Comparison of ENCODE assay signal across 11 cellular contexts in genomic region chr11:1830500-1831223, GRCh38. TPM values are rescaled to one million over a fixed set of nuclear protein-coding genes. Genes with fewer than 3 reads are reported as not detected.
DNase-seq lines count a peak whose midpoint lies in the region; ATAC-seq and TF ChIP-seq lines count a peak whose summit lies in the region.
"Had no signal": no experiment of that assay in that cellular context is flagged by ENCODE, and none has a peak within 500 bp of the region (broad histone marks: within the 10 kb centered on the region; RNA-seq: fewer than 3 reads in every experiment).

No MANE protein-coding gene starts in this region.

- no peaks in the 10 kb centered on the region for H3K36me3 Mint-ChIP-seq in CD8-positive, alpha-beta T cell
- no peaks in the 10 kb centered on the region for H3K36me3 Mint-ChIP-seq in activated naive CD4-positive, alpha-beta T cell treated with anti-CD3 and anti-CD28 coated beads, Interleukin-2, amount 10 ng/mL, durations not matched to agents 7 days and 5 days

- no peak overlapping the region for H3K27ac Mint-ChIP-seq in CD8-positive, alpha-beta T cell
- no peak overlapping the region for H3K27ac Mint-ChIP-seq in activated naive CD4-positive, alpha-beta T cell treated with anti-CD3 and anti-CD28 coated beads, Interleukin-2, amount 10 ng/mL, durations not matched to agents 7 days and 5 days
- H3K27ac Mint-ChIP-seq: activated T-cell treated with anti-CD3 and anti-CD28 coated beads, Interleukin-2, amount 50 U/mL, for 24 hours had no signal

- no peak overlapping the region for H3K4me3 Mint-ChIP-seq in CD8-positive, alpha-beta T cell
- H3K4me3 Mint-ChIP-seq in activated naive CD4-positive, alpha-beta T cell treated with anti-CD3 and anti-CD28 coated beads, Interleukin-2, amount 10 ng/mL, durations not matched to agents 7 days and 5 days: no peak overlapping the region
- H3K4me3 Mint-ChIP-seq: activated T-cell treated with anti-CD3 and anti-CD28 coated beads, Interleukin-2, amount 50 U/mL, for 24 hours had no signal

- H3K27me3 Mint-ChIP-seq in CD8-positive, alpha-beta T cell (ENCODE audit: low read depth): peaks cover 2% of the 10 kb centered on the region
- H3K27me3 Mint-ChIP-seq in activated naive CD4-positive, alpha-beta T cell treated with anti-CD3 and anti-CD28 coated beads, Interleukin-2, amount 10 ng/mL, durations not matched to agents 7 days and 5 days: peaks cover 63% of the 10 kb centered on the region

- intact Hi-C loops in PC-9 (cut with micrococcal nuclease; ENCODE audit: unreplicated experiment): no loop called here
- intact Hi-C loops in CD8-positive, alpha-beta T cell (cut with DNase I, micrococcal nuclease): no loop called here

- H3K9me3 ChIP-seq in PC-9 (ENCODE audit: insufficient read depth, low read depth): no peaks in the 10 kb centered on the region
- no peaks in the 10 kb centered on the region for H3K9me3 ChIP-seq in suprapubic skin
- H3K9me3 ChIP-seq in CD8-positive, alpha-beta T cell (ENCODE audit: low read length): no peaks in the 10 kb centered on the region
- H3K9me3 ChIP-seq: ovary had no signal

- no peak for TF ChIP-seq POLR2A in suprapubic skin (IDR thresholded peaks at IDR 0.05)

- H3K4me3 ChIP-seq in PC-9 (no peak overlapping the region), suprapubic skin (no peak overlapping the region)
- H3K4me3 ChIP-seq in CD8-positive, alpha-beta T cell (ENCODE audit: low read depth, low read length): no peak overlapping the region
- H3K4me3 ChIP-seq: ovary had no signal

- ATAC-seq in CD8-positive, alpha-beta T cell: no peak
- ATAC-seq in GM19463 (IDR thresholded peaks at IDR 0.05; ENCODE audit: unreplicated experiment): no peak

- no peaks in the 10 kb centered on the region for H3K36me3 ChIP-seq in PC-9 (ENCODE audit: low read depth)
- no peaks in the 10 kb centered on the region for H3K36me3 ChIP-seq in suprapubic skin
- H3K36me3 ChIP-seq in CD8-positive, alpha-beta T cell (ENCODE audit: insufficient read depth, low read length): no peaks in the 10 kb centered on the region
- H3K36me3 ChIP-seq: ovary had no signal

- H3K9me3 Mint-ChIP-seq in CD8-positive, alpha-beta T cell: no peaks in the 10 kb centered on the region
- H3K9me3 Mint-ChIP-seq in activated naive CD4-positive, alpha-beta T cell treated with anti-CD3 and anti-CD28 coated beads, Interleukin-2, amount 10 ng/mL, durations not matched to agents 7 days and 5 days: no peaks in the 10 kb centered on the region
- H3K9me3 Mint-ChIP-seq: activated T-cell treated with anti-CD3 and anti-CD28 coated beads, Interleukin-2, amount 50 U/mL, for 24 hours had no signal

- H2AFZ ChIP-seq in PC-9: no peak overlapping the region

- TF ChIP-seq EP300 in suprapubic skin (IDR thresholded peaks at IDR 0.05): no peak

- no peaks in the 10 kb centered on the region; the same call in 1 of the 2 replicates for H3F3A ChIP-seq in PC-9 (ENCODE audit: insufficient read depth, low read depth)

- no peaks in the 10 kb centered on the region for H3K79me2 ChIP-seq in PC-9 (ENCODE audit: low read depth)

- H3K27me3 ChIP-seq in PC-9 (ENCODE audit: insufficient read depth, low read depth) (no peaks in the 10 kb centered on the region), suprapubic skin (no peaks in the 10 kb centered on the region)
- H3K27me3 ChIP-seq in CD8-positive, alpha-beta T cell (ENCODE audit: insufficient read depth, low read length): no peaks in the 10 kb centered on the region
- H3K27me3 ChIP-seq: ovary had no signal

- DNase-seq in NCI-H2196 (lab: John Stamatoyannopoulos, UW; ENCODE audit: unreplicated experiment) (peak; percentile 10), NCI-H2196 treated with DMSO at 0.1 percent for 48 hours (lab: John Stamatoyannopoulos, UW; ENCODE audit: unreplicated experiment) (no peak), PC-9 (peak; percentile 73 to 75), islet precursor cell (peak; percentile 81), suprapubic skin (ENCODE audit: low spot score in 2 of 2) (peak in 1 of 2 donors; percentile 74)
- no peak for DNase-seq in CD8-positive, alpha-beta T cell
- no peak for DNase-seq in activated naive CD4-positive, alpha-beta T cell treated with anti-CD3 and anti-CD28 coated beads, Interleukin-2, amount 10 ng/mL, durations not matched to agents 7 days and 5 days
- DNase-seq: activated T-cell treated with anti-CD3 and anti-CD28 coated beads, Interleukin-2, amount 50 U/mL, for 24 hours had no signal

- POLR2A ChIA-PET in PC-9 (lab: Charles Lee; ENCODE audit: unreplicated experiment): interaction anchor here (0.5 to 0.7 kb wide), 3 partner anchors 68 to 475 kb away, joined by 3 to 6 read pairs (median 5); no protein-coding TSS in a partner anchor
- POLR2A ChIA-PET in CD8-positive, alpha-beta T cell (lab: Charles Lee): interaction anchor here (0.6 kb wide), 1 partner anchor 17 kb away, joined by 7 read pairs; no protein-coding TSS in a partner anchor

- 41% methylated on average over 6 of the region's 27 CpGs for WGBS in suprapubic skin

- no peaks in the 10 kb centered on the region for H4K20me1 ChIP-seq in PC-9 (ENCODE audit: insufficient read depth)

- H3K9me2 ChIP-seq in PC-9 (ENCODE audit: insufficient read depth): no peaks in the 10 kb centered on the region

- CTCF ChIA-PET in PC-9 (lab: Charles Lee): interaction anchor here (0.7 to 1.6 kb wide), 4 partner anchors 10 to 178 kb away, joined by 3 to 6 read pairs (median 4); partner anchors contain the start of gene KRTAP5-6
- CTCF ChIA-PET in CD8-positive, alpha-beta T cell (lab: Charles Lee): interaction anchor here (0.6 to 7.8 kb wide), 15 partner anchors 9 to 320 kb away, joined by 3 to 513 read pairs (median 20); partner anchors contain the start of gene KRTAP5-6
- CTCF ChIA-PET in activated naive CD4-positive, alpha-beta T cell treated with anti-CD3 and anti-CD28 coated beads, Interleukin-2, amount 10 ng/mL, durations not matched to agents 7 days and 5 days (lab: Charles Lee): interaction anchor here (0.6 to 10.0 kb wide), 9 partner anchors 11 to 192 kb away, joined by 3 to 341 read pairs (median 4); partner anchors contain the start of gene IFITM10

- H3K27ac ChIP-seq in PC-9 (no peak overlapping the region), suprapubic skin (peak overlapping the region; percentile 53)
- H3K27ac ChIP-seq in CD8-positive, alpha-beta T cell (ENCODE audit: low read depth, low read length): no peak overlapping the region
- H3K27ac ChIP-seq: ovary had no signal

- H3K4me1 ChIP-seq in PC-9 (replicated peaks; ENCODE audit: insufficient read depth) (peaks cover 84% of the 10 kb centered on the region), suprapubic skin (peaks cover 85% of the 10 kb centered on the region)
- H3K4me1 ChIP-seq in CD8-positive, alpha-beta T cell (ENCODE audit: insufficient read depth, low read length): peaks cover 5% of the 10 kb centered on the region

- TF ChIP-seq CTCF in PC-9 (conservative IDR thresholded peaks at IDR 0.05) (no peak), suprapubic skin (IDR thresholded peaks at IDR 0.05) (no peak)
- no peak for TF ChIP-seq CTCF in CD8-positive, alpha-beta T cell (IDR thresholded peaks at IDR 0.05)

- peak overlapping the region; percentile 38; the same call in 1 of the 2 replicates for H3K4me2 ChIP-seq in PC-9

- no peaks in the 10 kb centered on the region for H3K4me1 Mint-ChIP-seq in CD8-positive, alpha-beta T cell (ENCODE audit: low read depth)
- no peaks in the 10 kb centered on the region for H3K4me1 Mint-ChIP-seq in activated naive CD4-positive, alpha-beta T cell treated with anti-CD3 and anti-CD28 coated beads, Interleukin-2, amount 10 ng/mL, durations not matched to agents 7 days and 5 days

- no TSS peak for BruUV-seq in PC-9 (replicated peaks; lab: Mats Ljungman, UMichigan)

RNA-seq across cellular contexts. Expression of gene SYT8, which starts 4.1 kb away (rescaled TPM):
- total RNA-seq in PC-9 (2021) (8.9 and 12.1 TPM in 2 replicates), suprapubic skin (100 to 1,000 TPM; 141 to 280 (median 193) TPM)
- total RNA-seq in CD8-positive, alpha-beta T cell: not detected
- total RNA-seq: A673 had no signal

RNA-seq across cellular contexts. Expression of gene TNNI2, which starts 8.1 kb away (rescaled TPM):
- 4.9 and 7.8 TPM in 2 replicates for total RNA-seq in PC-9 (2021)
- 10 to 100 TPM; 17.4 to 63.6 (median 27.2) TPM for total RNA-seq in suprapubic skin
- under 1 TPM in 1 of 2 experiments, not detected in 1; 0.60 TPM for total RNA-seq in CD8-positive, alpha-beta T cell
- total RNA-seq: A673 had no signal

RNA-seq across cellular contexts. Expression of gene LSP1, which starts 22.2 kb away (rescaled TPM):
- 2.5 and 2.6 TPM in 2 replicates for total RNA-seq in PC-9 (2021)
- total RNA-seq in suprapubic skin: 100 to 1,000 TPM in 2 of 4 donors, 10 to 100 TPM in 2; 70.4 to 134 (median 107) TPM
- 100 to 1,000 TPM; 190 to 191 TPM for total RNA-seq in CD8-positive, alpha-beta T cell
- total RNA-seq: A673 had no signal

Comparison
In these comparisons a context has a peak if more than half of its experiments do, and no peak if none do; other contexts are left out.
1. DNase-seq: peak in NCI-H2196 (single experiment), PC-9 (2 of 2) and islet precursor cell (single experiment); none in NCI-H2196 treated with DMSO at 0.1 percent for 48 hours (single experiment), CD8-positive, alpha-beta T cell (0 of 7) and activated naive CD4-positive, alpha-beta T cell treated with anti-CD3 and anti-CD28 coated beads, Interleukin-2, amount 10 ng/mL, durations not matched to agents 7 days and 5 days (single experiment).
2. RNA of gene SYT8, which starts 4.1 kb away (total RNA-seq): 141 to 280 TPM in suprapubic skin; 8.9 to 12.1 TPM in PC-9 and not detected in CD8-positive, alpha-beta T cell; every median in the first group is over 10 times any median in the second.
3. RNA of gene LSP1, which starts 22.2 kb away (total RNA-seq): 190 to 191 TPM in CD8-positive, alpha-beta T cell and 70.4 to 134 TPM in suprapubic skin; 2.5 to 2.6 TPM in PC-9; every median in the first group is over 10 times any median in the second.